In genomic region chr9:88933607-88934379, GRCh38 we compare ENCODE assay signal across 1 cellular context.
TF ChIP-seq lines count a peak whose summit lies in the region.

No MANE protein-coding gene starts in this region.

TF ChIP-seq in K562, 482 proteins besides CTCF, POLR2A, EP300 and RAD21 (continued from another document):
- TF ChIP-seq, protein P1, sequence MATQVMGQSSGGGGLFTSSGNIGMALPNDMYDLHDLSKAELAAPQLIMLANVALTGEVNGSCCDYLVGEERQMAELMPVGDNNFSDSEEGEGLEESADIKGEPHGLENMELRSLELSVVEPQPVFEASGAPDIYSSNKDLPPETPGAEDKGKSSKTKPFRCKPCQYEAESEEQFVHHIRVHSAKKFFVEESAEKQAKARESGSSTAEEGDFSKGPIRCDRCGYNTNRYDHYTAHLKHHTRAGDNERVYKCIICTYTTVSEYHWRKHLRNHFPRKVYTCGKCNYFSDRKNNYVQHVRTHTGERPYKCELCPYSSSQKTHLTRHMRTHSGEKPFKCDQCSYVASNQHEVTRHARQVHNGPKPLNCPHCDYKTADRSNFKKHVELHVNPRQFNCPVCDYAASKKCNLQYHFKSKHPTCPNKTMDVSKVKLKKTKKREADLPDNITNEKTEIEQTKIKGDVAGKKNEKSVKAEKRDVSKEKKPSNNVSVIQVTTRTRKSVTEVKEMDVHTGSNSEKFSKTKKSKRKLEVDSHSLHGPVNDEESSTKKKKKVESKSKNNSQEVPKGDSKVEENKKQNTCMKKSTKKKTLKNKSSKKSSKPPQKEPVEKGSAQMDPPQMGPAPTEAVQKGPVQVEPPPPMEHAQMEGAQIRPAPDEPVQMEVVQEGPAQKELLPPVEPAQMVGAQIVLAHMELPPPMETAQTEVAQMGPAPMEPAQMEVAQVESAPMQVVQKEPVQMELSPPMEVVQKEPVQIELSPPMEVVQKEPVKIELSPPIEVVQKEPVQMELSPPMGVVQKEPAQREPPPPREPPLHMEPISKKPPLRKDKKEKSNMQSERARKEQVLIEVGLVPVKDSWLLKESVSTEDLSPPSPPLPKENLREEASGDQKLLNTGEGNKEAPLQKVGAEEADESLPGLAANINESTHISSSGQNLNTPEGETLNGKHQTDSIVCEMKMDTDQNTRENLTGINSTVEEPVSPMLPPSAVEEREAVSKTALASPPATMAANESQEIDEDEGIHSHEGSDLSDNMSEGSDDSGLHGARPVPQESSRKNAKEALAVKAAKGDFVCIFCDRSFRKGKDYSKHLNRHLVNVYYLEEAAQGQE (CRISPR knock-in tag; IDR thresholded peaks at IDR 0.05; ENCODE audit: low read depth), result no peak
- TF ChIP-seq ZNF551 (CRISPR knock-in tag; IDR thresholded peaks at IDR 0.05) (no peak), TRIM24 (IDR thresholded peaks at IDR 0.05) (peak; percentile 52 to 81), PML (IDR thresholded peaks at IDR 0.05; ENCODE audit: low read length) (peak; percentile 70), ATF2 (CRISPR knock-in tag; IDR thresholded peaks at IDR 0.05) (no peak), STAT6 (CRISPR knock-in tag; IDR thresholded peaks at IDR 0.05) (no peak), CREBBP (IDR thresholded peaks at IDR 0.05; ENCODE audit: low read depth, low read length) (no peak), MXI1 (IDR thresholded peaks at IDR 0.05; ENCODE audit: low read depth, low read length) (no peak), BHLHE40 (IDR thresholded peaks at IDR 0.05; ENCODE audit: low read length) (no peak), NR2C2 (CRISPR knock-in tag; IDR thresholded peaks at IDR 0.05) (no peak), NR2C2 (tag; IDR thresholded peaks at IDR 0.05) (peak; percentile 75), ZNF830 (CRISPR knock-in tag; IDR thresholded peaks at IDR 0.05) (no peak), POLR2H (tag; IDR thresholded peaks at IDR 0.05; ENCODE audit: low read depth) (no peak), KLF10 (CRISPR knock-in tag; IDR thresholded peaks at IDR 0.05) (no peak), FOXJ2 (tag; IDR thresholded peaks at IDR 0.05) (no peak), THRAP3 (IDR thresholded peaks at IDR 0.05; ENCODE audit: borderline replicate concordance) (no peak), ZNF253 (CRISPR knock-in tag; conservative IDR thresholded peaks at IDR 0.05) (no peak), GTF2A2 (tag; IDR thresholded peaks at IDR 0.05) (no peak), AFF1 (IDR thresholded peaks at IDR 0.05; ENCODE audit: low read depth in 1 of 2, partially characterized antibody in 2 of 2) (no peak), ZNF76 (CRISPR knock-in tag; IDR thresholded peaks at IDR 0.05; ENCODE audit: borderline replicate concordance) (no peak)
- TF ChIP-seq, protein P2, sequence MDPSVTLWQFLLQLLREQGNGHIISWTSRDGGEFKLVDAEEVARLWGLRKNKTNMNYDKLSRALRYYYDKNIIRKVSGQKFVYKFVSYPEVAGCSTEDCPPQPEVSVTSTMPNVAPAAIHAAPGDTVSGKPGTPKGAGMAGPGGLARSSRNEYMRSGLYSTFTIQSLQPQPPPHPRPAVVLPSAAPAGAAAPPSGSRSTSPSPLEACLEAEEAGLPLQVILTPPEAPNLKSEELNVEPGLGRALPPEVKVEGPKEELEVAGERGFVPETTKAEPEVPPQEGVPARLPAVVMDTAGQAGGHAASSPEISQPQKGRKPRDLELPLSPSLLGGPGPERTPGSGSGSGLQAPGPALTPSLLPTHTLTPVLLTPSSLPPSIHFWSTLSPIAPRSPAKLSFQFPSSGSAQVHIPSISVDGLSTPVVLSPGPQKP (CRISPR knock-in tag; IDR thresholded peaks at IDR 0.05), result no peak
- TF ChIP-seq, protein P3, sequence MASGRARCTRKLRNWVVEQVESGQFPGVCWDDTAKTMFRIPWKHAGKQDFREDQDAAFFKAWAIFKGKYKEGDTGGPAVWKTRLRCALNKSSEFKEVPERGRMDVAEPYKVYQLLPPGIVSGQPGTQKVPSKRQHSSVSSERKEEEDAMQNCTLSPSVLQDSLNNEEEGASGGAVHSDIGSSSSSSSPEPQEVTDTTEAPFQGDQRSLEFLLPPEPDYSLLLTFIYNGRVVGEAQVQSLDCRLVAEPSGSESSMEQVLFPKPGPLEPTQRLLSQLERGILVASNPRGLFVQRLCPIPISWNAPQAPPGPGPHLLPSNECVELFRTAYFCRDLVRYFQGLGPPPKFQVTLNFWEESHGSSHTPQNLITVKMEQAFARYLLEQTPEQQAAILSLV (tag; IDR thresholded peaks at IDR 0.05), result no peak
- TF ChIP-seq, protein P4, sequence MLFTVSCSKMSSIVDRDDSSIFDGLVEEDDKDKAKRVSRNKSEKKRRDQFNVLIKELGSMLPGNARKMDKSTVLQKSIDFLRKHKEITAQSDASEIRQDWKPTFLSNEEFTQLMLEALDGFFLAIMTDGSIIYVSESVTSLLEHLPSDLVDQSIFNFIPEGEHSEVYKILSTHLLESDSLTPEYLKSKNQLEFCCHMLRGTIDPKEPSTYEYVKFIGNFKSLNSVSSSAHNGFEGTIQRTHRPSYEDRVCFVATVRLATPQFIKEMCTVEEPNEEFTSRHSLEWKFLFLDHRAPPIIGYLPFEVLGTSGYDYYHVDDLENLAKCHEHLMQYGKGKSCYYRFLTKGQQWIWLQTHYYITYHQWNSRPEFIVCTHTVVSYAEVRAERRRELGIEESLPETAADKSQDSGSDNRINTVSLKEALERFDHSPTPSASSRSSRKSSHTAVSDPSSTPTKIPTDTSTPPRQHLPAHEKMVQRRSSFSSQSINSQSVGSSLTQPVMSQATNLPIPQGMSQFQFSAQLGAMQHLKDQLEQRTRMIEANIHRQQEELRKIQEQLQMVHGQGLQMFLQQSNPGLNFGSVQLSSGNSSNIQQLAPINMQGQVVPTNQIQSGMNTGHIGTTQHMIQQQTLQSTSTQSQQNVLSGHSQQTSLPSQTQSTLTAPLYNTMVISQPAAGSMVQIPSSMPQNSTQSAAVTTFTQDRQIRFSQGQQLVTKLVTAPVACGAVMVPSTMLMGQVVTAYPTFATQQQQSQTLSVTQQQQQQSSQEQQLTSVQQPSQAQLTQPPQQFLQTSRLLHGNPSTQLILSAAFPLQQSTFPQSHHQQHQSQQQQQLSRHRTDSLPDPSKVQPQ (CRISPR knock-in tag; IDR thresholded peaks at IDR 0.05; ENCODE audit: borderline replicate concordance), result no peak
TF ChIP-seq in K562: peak in this region for 38.
